11 cellular contexts compared by ENCODE assay signal in genomic region chr9:131670247-131670681, GRCh38.
DNase-seq lines count a peak whose midpoint lies in the region; ATAC-seq and TF ChIP-seq lines count a peak whose summit lies in the region.
"Had no signal": no experiment of that assay in that cellular context is flagged by ENCODE, and none has a peak within 500 bp of the region (broad histone marks: within the 10 kb centered on the region; RNA-seq: fewer than 3 reads in every experiment).

No MANE protein-coding gene starts in this region.

- H3K79me2 ChIP-seq in hepatocyte: peaks cover 96% of the 10 kb centered on the region

- peaks cover 15% of the 10 kb centered on the region for H4K20me1 ChIP-seq in hepatocyte (ENCODE audit: insufficient read depth, poor library complexity, severe bottlenecking)

- H3K4me2 ChIP-seq in hepatocyte: no peak overlapping the region

- TF ChIP-seq CTCF in GM12864 (IDR thresholded peaks at IDR 0.05; ENCODE audit: low read depth, low read length, missing control alignments): no peak
- no peak for TF ChIP-seq CTCF in hepatocyte (IDR thresholded peaks at IDR 0.05; ENCODE audit: poor library complexity)

- peak overlapping the region; percentile 83 for H3K4me3 Mint-ChIP-seq in activated T-helper 17 cell treated with anti-CD3 and anti-CD28 coated beads, Interleukin-2, amount 50 U/mL, for 72 hours

- H3K36me3 ChIP-seq in hepatocyte (replicated peaks; ENCODE audit: insufficient read depth, low read depth): no peaks in the 10 kb centered on the region
- H3K36me3 ChIP-seq: neutrophil had no signal

- no peak overlapping the region for H2AFZ ChIP-seq in hepatocyte

- H3K9me3 Mint-ChIP-seq in activated T-helper 17 cell treated with anti-CD3 and anti-CD28 coated beads, Interleukin-2, amount 50 U/mL, for 72 hours: no peaks in the 10 kb centered on the region

- no peaks in the 10 kb centered on the region for H3K9me2 ChIP-seq in hepatocyte (replicated peaks; ENCODE audit: insufficient read depth)

- no peaks in the 10 kb centered on the region for H3K27me3 Mint-ChIP-seq in activated T-helper 17 cell treated with anti-CD3 and anti-CD28 coated beads, Interleukin-2, amount 50 U/mL, for 72 hours

- peak overlapping the region; percentile 99 for H3K27ac Mint-ChIP-seq in activated T-helper 17 cell treated with anti-CD3 and anti-CD28 coated beads, Interleukin-2, amount 50 U/mL, for 72 hours

- H3K4me3 ChIP-seq in GM12864 (ENCODE audit: low read depth, low read length) (peak overlapping the region; percentile 66; the same call in 1 of the 2 replicates), hepatocyte (no peak overlapping the region)

- WGBS in hepatocyte (ENCODE audit: low lambda C conversion rate, missing lambda C conversion rate): 65% methylated on average over 9 of the region's 9 CpGs

- peaks cover 99% of the 10 kb centered on the region for H3K36me3 Mint-ChIP-seq in activated T-helper 17 cell treated with anti-CD3 and anti-CD28 coated beads, Interleukin-2, amount 50 U/mL, for 72 hours (ENCODE audit: low read depth)

- H3K4me1 Mint-ChIP-seq in activated T-helper 17 cell treated with anti-CD3 and anti-CD28 coated beads, Interleukin-2, amount 50 U/mL, for 72 hours: peaks cover 53% of the 10 kb centered on the region

- H3K4me1 ChIP-seq in hepatocyte (ENCODE audit: insufficient read depth): peaks cover 28% of the 10 kb centered on the region

- no peak for ATAC-seq in activated T-helper 17 cell treated with anti-CD3 and anti-CD28 coated beads, Interleukin-2, amount 50 U/mL, for 72 hours (replicated peaks)
- ATAC-seq in sciatic nerve: peak; percentile 77
- no peak for ATAC-seq in HG02970 (IDR thresholded peaks at IDR 0.05; ENCODE audit: low FRiP score, unreplicated experiment)
- ATAC-seq in GM18907 (IDR thresholded peaks at IDR 0.05; ENCODE audit: unreplicated experiment): no peak
- ATAC-seq: PC-3 had no signal

- peak overlapping the region; percentile 47 for H3K27ac ChIP-seq in hepatocyte
- H3K27ac ChIP-seq: epithelial cell of prostate, neutrophil had no signal

- intact Hi-C loops in sciatic nerve (cut with DNase I): no loop called here

- no peaks in the 10 kb centered on the region for H3K9me3 ChIP-seq in hepatocyte (ENCODE audit: low read depth)
- H3K9me3 ChIP-seq: neutrophil had no signal

- DNase-seq in GM12864 (ENCODE audit: low read depth) (no peak), hepatocyte (ENCODE audit: low spot score) (no peak), sciatic nerve (ENCODE audit: low spot score) (no peak), SHP77 treated with DMSO at 0.1 percent for 48 hours (lab: John Stamatoyannopoulos, UW) (no peak), cortex of kidney (lab: John Stamatoyannopoulos, UW) (no peak)
- DNase-seq: PC-3 had no signal

- H3K27me3 ChIP-seq in hepatocyte: no peaks in the 10 kb centered on the region
- H3K27me3 ChIP-seq: neutrophil had no signal
